1 cellular context compared by ENCODE assay signal in genomic region chr11:392102-392777, GRCh38.
TF ChIP-seq lines count a peak whose summit lies in the region.

No MANE protein-coding gene starts in this region.

TF ChIP-seq in A549, 52 proteins besides CTCF, POLR2A, EP300 and RAD21 (continued from another document):
- TF ChIP-seq, protein P1, sequence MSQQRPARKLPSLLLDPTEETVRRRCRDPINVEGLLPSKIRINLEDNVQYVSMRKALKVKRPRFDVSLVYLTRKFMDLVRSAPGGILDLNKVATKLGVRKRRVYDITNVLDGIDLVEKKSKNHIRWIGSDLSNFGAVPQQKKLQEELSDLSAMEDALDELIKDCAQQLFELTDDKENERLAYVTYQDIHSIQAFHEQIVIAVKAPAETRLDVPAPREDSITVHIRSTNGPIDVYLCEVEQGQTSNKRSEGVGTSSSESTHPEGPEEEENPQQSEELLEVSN (IDR thresholded peaks at IDR 0.05; ENCODE audit: borderline replicate concordance, low read depth), result no peak
- TF ChIP-seq MAFK (IDR thresholded peaks at IDR 0.05; ENCODE audit: partially characterized antibody) (no peak), FOSB (CRISPR knock-in tag; IDR thresholded peaks at IDR 0.05) (no peak), NFE2L2 (conservative IDR thresholded peaks at IDR 0.05; ENCODE audit: low read length) (no peak), NPAS2 (CRISPR knock-in tag; IDR thresholded peaks at IDR 0.05; ENCODE audit: borderline replicate concordance) (no peak), ZC3H11A (IDR thresholded peaks at IDR 0.05) (no peak), CEBPB (IDR thresholded peaks at IDR 0.05) (no peak), ZNF302 (CRISPR knock-in tag; IDR thresholded peaks at IDR 0.05) (no peak), KDM5A (IDR thresholded peaks at IDR 0.05) (no peak), MAZ (IDR thresholded peaks at IDR 0.05; ENCODE audit: borderline replicate concordance, low read depth, low read length) (no peak), RFX5 (IDR thresholded peaks at IDR 0.05) (no peak), TFCP2L1 (CRISPR knock-in tag; IDR thresholded peaks at IDR 0.05) (no peak)
